Comparison of ENCODE assay signal across 25 cellular contexts in genomic region chr19:41131186-41131585, GRCh38. TPM values are rescaled to one million over a fixed set of nuclear protein-coding genes. Genes with fewer than 3 reads are reported as not detected.
"Had no signal": no experiment of that assay in that cellular context is flagged by ENCODE, and none has a peak within 500 bp of the region (broad histone marks: within the 10 kb centered on the region; RNA-seq: fewer than 3 reads in every experiment).

No MANE protein-coding gene starts in this region.

- ATAC-seq: left colon; left ventricle myocardium superior; right cardiac atrium; stimulated activated naive CD8-positive, alpha-beta T cell treated with anti-CD3 and anti-CD28 coated beads, Interleukin-15, Interleukin-2, amounts not matched to agents 100 U/mL and 50 U/mL, for 24 hours had no signal

- H3K9me3 ChIP-seq: ovary, suprapubic skin, thyroid gland, upper lobe of left lung, uterus had no signal

- DNase-seq: effector CD8-positive, alpha-beta T cell; foreskin melanocyte; head of caudate nucleus; left colon; left ventricle myocardium superior; mesendoderm; naive B cell; nucleus accumbens; ovary; right cardiac atrium; small intestine; stimulated activated CD4-positive, alpha-beta T cell treated with anti-CD3 and anti-CD28 coated beads, Interleukin-12 subunit alpha, Interleukin-12 subunit beta, amount 100 ng/mL, for 4 hours; stimulated activated naive CD8-positive, alpha-beta T cell treated with anti-CD3 and anti-CD28 coated beads, Interleukin-15, Interleukin-2, amounts not matched to agents 100 U/mL and 50 U/mL, for 24 hours; thyroid gland; upper lobe of left lung; uterus had no signal

- H3K36me3 ChIP-seq: ovary, suprapubic skin, thyroid gland, upper lobe of left lung, uterus had no signal

- H3K27ac ChIP-seq: coronary artery, hepatocyte, ovary, suprapubic skin, thyroid gland, upper lobe of left lung, uterus had no signal

- H3K27me3 ChIP-seq: hepatocyte, ovary, suprapubic skin, thyroid gland, upper lobe of left lung, uterus had no signal

- H3K4me3 Mint-ChIP-seq: neural crest cell had no signal

- H3K9me3 Mint-ChIP-seq: naive B cell, neural crest cell had no signal

- H3K4me3 ChIP-seq: coronary artery, hepatocyte, lung, ovary, suprapubic skin, thyroid gland, upper lobe of left lung, uterus had no signal

- H3K4me1 ChIP-seq: uterus had no signal

- H3K27ac Mint-ChIP-seq: progenitor cell of endocrine pancreas had no signal

RNA-seq across cellular contexts. Expression of gene CYP2F1, which starts 17.0 kb away (rescaled TPM):
- total RNA-seq: dermis microvascular lymphatic vessel endothelial cell, hepatocyte, kidney epithelial cell, left colon, left ventricle myocardium superior, neural crest cell, ovary, progenitor cell of endocrine pancreas, right cardiac atrium, suprapubic skin, thyroid gland, uterus had no signal
- polyA plus RNA-seq: hepatocyte, ovary, right cardiac atrium, small intestine had no signal

RNA-seq across cellular contexts. Expression of gene CYP2A13, which starts 42.9 kb away (rescaled TPM):
- total RNA-seq: dermis microvascular lymphatic vessel endothelial cell, hepatocyte, kidney epithelial cell, left colon, left ventricle myocardium superior, neural crest cell, ovary, right cardiac atrium, suprapubic skin, thyroid gland, uterus had no signal
- polyA plus RNA-seq: esophagus, hepatocyte, ovary, right cardiac atrium, small intestine had no signal
